16 cellular contexts compared by ENCODE assay signal in the genomic region with DNA sequence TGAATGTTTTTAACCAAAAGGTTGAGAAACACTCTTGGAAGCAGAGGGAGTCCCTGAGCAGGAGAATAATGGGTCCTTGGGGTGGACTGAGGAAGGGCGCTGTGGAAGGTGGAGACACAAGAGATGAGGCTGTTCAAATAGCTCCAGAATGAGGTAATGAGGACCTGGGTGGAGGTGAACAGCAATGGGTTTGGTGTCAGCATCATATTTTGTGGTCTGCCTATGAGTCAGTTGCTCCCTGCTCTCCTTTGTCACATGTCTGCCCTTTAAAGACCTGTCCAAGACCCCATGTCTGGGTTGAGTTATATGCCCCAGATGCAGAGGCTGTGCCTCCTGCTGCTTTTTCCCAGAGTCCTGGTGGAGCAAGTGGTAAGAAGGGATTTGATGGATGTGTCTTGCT.
DNase-seq lines count a peak whose midpoint lies in the region; ATAC-seq lines count a peak whose summit lies in the region.
"Had no signal": no experiment of that assay in that cellular context is flagged by ENCODE, and none has a peak within 500 bp of the region (broad histone marks: within the 10 kb centered on the region; RNA-seq: fewer than 3 reads in every experiment).

No MANE protein-coding gene starts in this region.

- DNase-seq in A172 (ENCODE audit: low spot score) = peak; percentile 23
- DNase-seq in LoVo (ENCODE audit: low spot score) = peak; percentile 17
- DNase-seq in T-helper 17 cell = no peak
- DNase-seq in kidney tubule cell (ENCODE audit: low spot score) = peak; percentile 48
- DNase-seq in germinal center (ENCODE audit: low spot score) = no peak
- DNase-seq in SJCRH30 = no peak
- DNase-seq in putamen (ENCODE audit: low spot score) = no peak
- DNase-seq: BE2C; CD4-positive, alpha-beta memory T cell; DMS153; DMS79 treated with DMSO at 0.1 percent for 48 hours; GDM1 had no signal

- no peak for ATAC-seq in T-helper 17 cell
- ATAC-seq: A549, HepG2 had no signal

- no peaks in the 10 kb centered on the region for H3K27me3 Mint-ChIP-seq in T-helper 17 cell

- no peaks in the 10 kb centered on the region for H3K9me3 ChIP-seq in T-helper 17 cell (ENCODE audit: control insufficient read depth, low read length, poor library complexity, severe bottlenecking)
- no peaks in the 10 kb centered on the region for H3K9me3 ChIP-seq in SJCRH30 (replicated peaks)
- H3K9me3 ChIP-seq: A549, BE2C, HAP-1 had no signal

- no peaks in the 10 kb centered on the region for H3K27me3 ChIP-seq in SJCRH30
- H3K27me3 ChIP-seq: BE2C had no signal

- peak overlapping the region; percentile 5 for H3K4me3 Mint-ChIP-seq in T-helper 17 cell
- H3K4me3 Mint-ChIP-seq: CD4-positive, alpha-beta memory T cell had no signal

- H3K4me1 ChIP-seq in SJCRH30 = no peaks in the 10 kb centered on the region
- H3K4me1 ChIP-seq: A549, BE2C, HAP-1 had no signal

- no peak overlapping the region for H3K27ac Mint-ChIP-seq in T-helper 17 cell
- H3K27ac Mint-ChIP-seq: CD4-positive, alpha-beta memory T cell had no signal

- H3K4me1 Mint-ChIP-seq in T-helper 17 cell = no peaks in the 10 kb centered on the region
- H3K4me1 Mint-ChIP-seq: CD4-positive, alpha-beta memory T cell had no signal

- H3K36me3 ChIP-seq in SJCRH30 = no peaks in the 10 kb centered on the region
- H3K36me3 ChIP-seq: BE2C, HAP-1 had no signal

- H3K36me3 Mint-ChIP-seq in T-helper 17 cell (ENCODE audit: low read depth) = no peaks in the 10 kb centered on the region
- H3K36me3 Mint-ChIP-seq: CD4-positive, alpha-beta memory T cell had no signal

- no peak overlapping the region for H3K27ac ChIP-seq in SJCRH30
- H3K27ac ChIP-seq: A549, C4-2B had no signal

- no peak overlapping the region for H3K4me3 ChIP-seq in SJCRH30
- H3K4me3 ChIP-seq: A549, HAP-1 had no signal

Comparison
In these comparisons a context has a peak if more than half of its experiments do, and no peak if none do; other contexts are left out.
1. DNase-seq: peak in A172 (single experiment), LoVo (single experiment) and kidney tubule cell (single experiment); none in T-helper 17 cell (0 of 3), germinal center (single experiment), SJCRH30 (0 of 2) and putamen (single experiment).